In genomic region chr7:78783179-78783962, GRCh38 we compare ENCODE assay signal across 23 cellular contexts.
"Had no signal": no experiment of that assay in that cellular context is flagged by ENCODE, and none has a peak within 500 bp of the region (broad histone marks: within the 10 kb centered on the region; RNA-seq: fewer than 3 reads in every experiment).

No MANE protein-coding gene starts in this region.

- H3K27me3 ChIP-seq: gastroesophageal sphincter, testis, transverse colon had no signal

- ATAC-seq: activated CD8-positive, alpha-beta T cell treated with anti-CD3 and anti-CD28 coated beads for 36 hours; activated naive CD8-positive, alpha-beta T cell treated with anti-CD3 and anti-CD28 coated beads, Interleukin-2, amount 50 U/mL, for 24 hours; effector memory CD8-positive, alpha-beta T cell; gastroesophageal sphincter; left cardiac atrium; left ventricle myocardium superior; mucosa of descending colon; right cardiac atrium; stimulated activated naive CD8-positive, alpha-beta T cell treated with anti-CD3 and anti-CD28 coated beads, Interleukin-15, Interleukin-2, amounts not matched to agents 100 U/mL and 50 U/mL, for 24 hours had no signal

- H3K9me3 ChIP-seq: gastroesophageal sphincter, mucosa of descending colon, testis, transverse colon had no signal

- FAIRE-seq: endothelial cell of umbilical vein, keratinocyte had no signal

- H3K27ac ChIP-seq: gastroesophageal sphincter, testis, transverse colon had no signal

- H3K36me3 ChIP-seq: gastroesophageal sphincter, transverse colon had no signal

- DNase-seq: activated CD4-positive, alpha-beta T cell treated with anti-CD3 and anti-CD28 coated beads for 1 hour; activated CD4-positive, alpha-beta T cell treated with anti-CD3 and anti-CD28 coated beads, Interleukin-2, amount 10 ng/mL, durations not matched to agents 7 days and 5 days; activated CD8-positive, alpha-beta T cell treated with anti-CD3 and anti-CD28 coated beads for 36 hours; activated naive CD8-positive, alpha-beta T cell treated with anti-CD3 and anti-CD28 coated beads, Interleukin-2, amount 50 U/mL, for 24 hours; activated T-cell treated with anti-CD3 and anti-CD28 coated beads, Interleukin-2, amount 50 U/mL, for 48 hours; amygdala; caudate nucleus; cortex of kidney; effector memory CD8-positive, alpha-beta T cell; hippocampal formation; left cardiac atrium; left ventricle myocardium superior; mucosa of descending colon; posterior cingulate gyrus; right cardiac atrium; stimulated activated CD4-positive, alpha-beta T cell treated with anti-CD3 and anti-CD28 coated beads, Interleukin-2, amount 100 ng/mL, for 48 hours; stimulated activated naive CD8-positive, alpha-beta T cell treated with anti-CD3 and anti-CD28 coated beads, Interleukin-15, Interleukin-2, amounts not matched to agents 100 U/mL and 50 U/mL, for 24 hours; T1000; testis; transverse colon had no signal

- H3K4me1 ChIP-seq: gastroesophageal sphincter, testis, transverse colon had no signal

- H3K4me3 ChIP-seq: gastroesophageal sphincter, mucosa of descending colon, testis, transverse colon had no signal
